Comparison of ENCODE assay signal across 8 cellular contexts in genomic region chr1:40709802-40710278, GRCh38. TPM values are rescaled to one million over a fixed set of nuclear protein-coding genes. Genes with fewer than 3 reads are reported as not detected.
A peak's percentile ranks its signal among the peaks of the same experiment; 100 is the strongest.
DNase-seq lines count a peak whose midpoint lies in the region; TF ChIP-seq lines count a peak whose summit lies in the region.

No MANE protein-coding gene starts in this region.

- POLR2A ChIA-PET in GM10248 (lab: Yijun Ruan, JAX) = no interaction called here

- peak overlapping the region; percentile 61 for H3K4me3 ChIP-seq in BLaER1
- H3K4me3 ChIP-seq in OCI-LY3 (ENCODE audit: low read length) = peak overlapping the region; percentile 86
- peak overlapping the region; percentile 52 to 83 for H3K4me3 ChIP-seq in neuronal stem cell (ENCODE audit: low read length in 2 of 2)

- no peak overlapping the region for H2BK12ac ChIP-seq in neuronal stem cell (ENCODE audit: low read length)

- H4K8ac ChIP-seq in neuronal stem cell (ENCODE audit: low read depth, low read length) = no peak overlapping the region

- H3K27ac Mint-ChIP-seq in endothelial cell (ENCODE audit: unreplicated experiment) = peak overlapping the region; percentile 100

- H2BK120ac ChIP-seq in neuronal stem cell (ENCODE audit: low read depth, low read length) = no peak overlapping the region

- H3K27ac ChIP-seq in BLaER1 (peak overlapping the region; percentile 55; the same call in 1 of the 2 replicates), OCI-LY3 (ENCODE audit: low read length) (0 out of 2 replicates have a peak overlapping the region, but pooled peaks have one; percentile 76), neuronal stem cell (replicated peaks; ENCODE audit: low read length) (peak overlapping the region; percentile 82)

- H3K9me3 ChIP-seq in BLaER1 (peaks cover 22% of the 10 kb centered on the region), OCI-LY3 (ENCODE audit: insufficient read depth, low read length) (no peaks in the 10 kb centered on the region), neuronal stem cell (replicated peaks in 1 of 2; ENCODE audit: control insufficient read depth in 2 of 2, insufficient read depth in 1 of 2, low read depth in 1 of 2, low read length in 2 of 2) (no peaks in the 10 kb centered on the region)

- H3K27me3 ChIP-seq in BLaER1 (no peaks in the 10 kb centered on the region), OCI-LY3 (ENCODE audit: low read depth, low read length) (no peaks in the 10 kb centered on the region), neuronal stem cell (ENCODE audit: control insufficient read depth in 3 of 3, insufficient read depth in 3 of 3, low read depth in 1 of 3, low read length in 3 of 3) (no peaks in the 10 kb centered on the region)

- H2BK5ac ChIP-seq in neuronal stem cell (ENCODE audit: low read length) = no peak overlapping the region

- no peak overlapping the region for H3K23ac ChIP-seq in neuronal stem cell (ENCODE audit: low read depth, low read length, poor library complexity)

- DNase-seq in endothelial cell (ENCODE audit: low spot score) = no peak
- DNase-seq in neuronal stem cell (ENCODE audit: low spot score) = no peak
- DNase-seq in GM10248 (ENCODE audit: extremely low spot score) = no peak
- no peak for DNase-seq in middle frontal gyrus (ENCODE audit: extremely low spot score, low spot score)
- no peak for DNase-seq in stimulated activated CD4-positive, alpha-beta T cell treated with anti-CD3 and anti-CD28 coated beads, Interleukin-15, amount 100 ng/mL, for 24 hours
- DNase-seq in SW 1271 (lab: John Stamatoyannopoulos, UW) = no peak

- H3K4me1 ChIP-seq in BLaER1 (peaks cover 59% of the 10 kb centered on the region), OCI-LY3 (ENCODE audit: low read length) (peaks cover 48% of the 10 kb centered on the region), neuronal stem cell (ENCODE audit: control insufficient read depth in 2 of 2, insufficient read depth in 1 of 2, low read depth in 1 of 2, low read length in 2 of 2) (peaks cover 4 to 12% of the 10 kb centered on the region in 2 donors)

- H2BK15ac ChIP-seq in neuronal stem cell (ENCODE audit: low read length) = no peak overlapping the region

- peaks cover 85% of the 10 kb centered on the region for H3K79me2 ChIP-seq in OCI-LY3 (ENCODE audit: low read length)

- H2AFZ ChIP-seq in OCI-LY3 (ENCODE audit: low read depth, low read length) (no peak overlapping the region), neuronal stem cell (ENCODE audit: low read length) (peak overlapping the region; percentile 81)

- WGBS in neuronal stem cell (ENCODE audit: extremely low coverage in 2 of 2, insufficient read length in 2 of 2, insufficient replicate concordance in 1 of 2), 2 donors = no CpG with 5 or more reads among the region's 3 CpGs

- no peak overlapping the region for H3K14ac ChIP-seq in neuronal stem cell (ENCODE audit: low read length)

- no peaks in the 10 kb centered on the region for H3K36me3 Mint-ChIP-seq in endothelial cell (ENCODE audit: low read depth, unreplicated experiment)

- CTCF ChIA-PET in GM10248 (lab: Yijun Ruan, JAX) = interaction anchor here (0.9 to 3.1 kb wide), 6 partner anchors 9 to 62 kb away, joined by 3 to 12 read pairs (median 4); partner anchors contain the start of gene NFYC

- no peak overlapping the region for H4K91ac ChIP-seq in neuronal stem cell (ENCODE audit: low read depth, low read length, poor library complexity)

- H3K4me2 ChIP-seq in BLaER1 (peak overlapping the region; percentile 71), OCI-LY3 (ENCODE audit: low read length) (peak overlapping the region; percentile 87), neuronal stem cell (ENCODE audit: insufficient read depth, low read length, poor library complexity, severe bottlenecking) (peak overlapping the region; percentile 65)

- no peak overlapping the region for H3K18ac ChIP-seq in neuronal stem cell (ENCODE audit: low read length)

- peaks cover 3% of the 10 kb centered on the region for H3K27me3 Mint-ChIP-seq in endothelial cell (ENCODE audit: unreplicated experiment)

- no peaks in the 10 kb centered on the region for H3K9me3 Mint-ChIP-seq in endothelial cell (ENCODE audit: unreplicated experiment)

- peak overlapping the region; percentile 99 for H3K4me3 Mint-ChIP-seq in endothelial cell (ENCODE audit: unreplicated experiment)

- H3K9ac ChIP-seq in BLaER1 (peak overlapping the region; percentile 69; the same call in 1 of the 2 replicates), OCI-LY3 (ENCODE audit: low read length) (peak overlapping the region; percentile 69), neuronal stem cell (ENCODE audit: low read depth, low read length, poor library complexity) (no peak overlapping the region)

- H2AK5ac ChIP-seq in neuronal stem cell (ENCODE audit: low read depth, low read length) = no peak overlapping the region

- no peaks in the 10 kb centered on the region for H3K79me1 ChIP-seq in neuronal stem cell (ENCODE audit: low read depth, low read length)

- H3K36me3 ChIP-seq in BLaER1 (peaks cover 16% of the 10 kb centered on the region; the same call in 1 of the 2 replicates), OCI-LY3 (replicated peaks; ENCODE audit: low read depth, low read length) (peaks cover 10% of the 10 kb centered on the region), neuronal stem cell (replicated peaks in 1 of 2; ENCODE audit: control insufficient read depth in 2 of 2, insufficient read depth in 2 of 2, low read length in 2 of 2) (peaks cover 0 to 24% of the 10 kb centered on the region in 2 donors)

- TF ChIP-seq CTCF in OCI-LY3 (IDR thresholded peaks at IDR 0.05; ENCODE audit: low read depth, low read length) = no peak
- no peak for TF ChIP-seq CTCF in endothelial cell (IDR thresholded peaks at IDR 0.05; ENCODE audit: unreplicated experiment)
- no peak for TF ChIP-seq CTCF in GM10248 (IDR thresholded peaks at IDR 0.05; ENCODE audit: control extremely low read depth, extremely low read depth, low read depth, missing control alignments)

- H3K4me1 Mint-ChIP-seq in endothelial cell (ENCODE audit: unreplicated experiment) = peaks cover 36% of the 10 kb centered on the region

- no peak overlapping the region for H3K4ac ChIP-seq in neuronal stem cell (ENCODE audit: low read length)

- peaks cover 15% of the 10 kb centered on the region for H4K20me1 ChIP-seq in BLaER1
- H4K20me1 ChIP-seq in OCI-LY3 (ENCODE audit: insufficient read depth, low read length) = no peaks in the 10 kb centered on the region

RNA-seq across cellular contexts. Expression of gene NFYC, which starts 18.3 kb away (rescaled TPM):
- 49.7 TPM for total RNA-seq in endothelial cell (ENCODE audit: unreplicated experiment)
- 58.9 TPM for polyA plus RNA-seq in neuronal stem cell (2013, experiment 1 of 2)
- polyA plus RNA-seq in neuronal stem cell (2013, experiment 2 of 2) = 58.8 TPM

RNA-seq across cellular contexts. Expression of gene RIMS3, which starts 44.4 kb away (rescaled TPM):
- 5.4 TPM for total RNA-seq in endothelial cell (ENCODE audit: unreplicated experiment)
- 14.6 TPM for polyA plus RNA-seq in neuronal stem cell (2013, experiment 1 of 2)
- 14.4 TPM for polyA plus RNA-seq in neuronal stem cell (2013, experiment 2 of 2)
